8 cellular contexts compared by ENCODE assay signal in genomic region chr17:7929158-7930029, GRCh38. TPM values are rescaled to one million over a fixed set of nuclear protein-coding genes. Genes with fewer than 3 reads are reported as not detected.
DNase-seq lines count a peak whose midpoint lies in the region; ATAC-seq, FAIRE-seq and TF ChIP-seq lines count a peak whose summit lies in the region.

KCNAB3 (minus strand) TSS chr17:7929856; CDS start chr17:7929435, 421 bp downstream.

- H3K4me3 ChIP-seq in SK-N-MC (peak within 1 kb of the TSS; percentile 81), mammary epithelial cell (replicated peaks in 1 of 3; ENCODE audit: insufficient read depth in 1 of 3, low read depth in 2 of 3, low read length in 3 of 3) (peak within 1 kb of the TSS in 2 of 3 experiments; percentile 9 to 18), keratinocyte (ENCODE audit: control insufficient read depth in 2 of 3, extremely low read depth in 1 of 3, insufficient read depth in 2 of 3, low read depth in 1 of 3, low read length in 3 of 3) (peak within 1 kb of the TSS in 1 of 3 experiments; percentile 34)

- CTCF ChIA-PET in GM10248 (lab: Yijun Ruan, JAX) (interaction anchor here (1.2 to 10.4 kb wide), 3 partner anchors 10 to 112 kb away, joined by 5 to 107 read pairs (median 77); partner anchors contain the start of gene RNF227), mammary epithelial cell (lab: Charles Lee; ENCODE audit: low non-redundant PET) (no interaction called here)

- H3K9me3 Mint-ChIP-seq in stimulated activated memory B cell treated with anti-CD40 and anti-IgM and Interleukin-4, amounts not matched to agents 10 μg/mL and 1 μg/mL and 100 μg/mL, for 72 hours = no peaks in the 10 kb centered on the region

- peaks cover 16% of the 10 kb centered on the region for H3K4me1 ChIP-seq in mammary epithelial cell (ENCODE audit: insufficient read depth, low read length)
- H3K4me1 ChIP-seq in keratinocyte (ENCODE audit: control insufficient read depth, extremely low read depth, insufficient read depth, low read length) = peaks cover 18% of the 10 kb centered on the region

- H3K27me3 ChIP-seq in mammary epithelial cell (ENCODE audit: insufficient read depth, low read length) (no peaks in the 10 kb centered on the region), keratinocyte (ENCODE audit: control insufficient read depth, extremely low read depth, insufficient read depth, low read length) (no peaks in the 10 kb centered on the region)

- no peaks in the 10 kb centered on the region for H3K27me3 Mint-ChIP-seq in stimulated activated memory B cell treated with anti-CD40 and anti-IgM and Interleukin-4, amounts not matched to agents 10 μg/mL and 1 μg/mL and 100 μg/mL, for 72 hours

- peaks cover 35% of the 10 kb centered on the region for H3K4me1 Mint-ChIP-seq in stimulated activated memory B cell treated with anti-CD40 and anti-IgM and Interleukin-4, amounts not matched to agents 10 μg/mL and 1 μg/mL and 100 μg/mL, for 72 hours

- in situ Hi-C loops in mammary epithelial cell (cut with MboI; ENCODE audit: low sequenced_read_pairs in 2 of 2) = loop anchor here in 1 of 2 donors (10.0 kb wide), 1 partner anchor 115 kb away; no protein-coding TSS in a partner anchor

- no peaks in the 10 kb centered on the region for H3K9me3 ChIP-seq in SK-N-MC (ENCODE audit: low read depth, low read length)
- H3K9me3 ChIP-seq in mammary epithelial cell (replicated peaks; ENCODE audit: insufficient read depth, low read length) = no peaks in the 10 kb centered on the region
- no peaks in the 10 kb centered on the region for H3K9me3 ChIP-seq in keratinocyte (ENCODE audit: control insufficient read depth, low read depth, low read length)

- peak within 1 kb of the TSS; percentile 70 for H3K4me2 ChIP-seq in mammary epithelial cell (ENCODE audit: insufficient read depth, low read depth, low read length)
- H3K4me2 ChIP-seq in keratinocyte (ENCODE audit: control insufficient read depth, extremely low read depth, insufficient read depth, low read depth, low read length) = peak within 1 kb of the TSS; percentile 88

- dilution Hi-C loops in mammary epithelial cell (cut with HindIII; ENCODE audit: low sequenced_read_pairs) (loop anchor here (10.0 kb wide), 1 partner anchor 305 kb away; no protein-coding TSS in a partner anchor), keratinocyte (cut with MboI; ENCODE audit: extremely low pct_ligation_motif_present, low sequenced_read_pairs) (no loop called here)

- H3K36me3 Mint-ChIP-seq in stimulated activated memory B cell treated with anti-CD40 and anti-IgM and Interleukin-4, amounts not matched to agents 10 μg/mL and 1 μg/mL and 100 μg/mL, for 72 hours = peaks cover 13% of the 10 kb centered on the region

- H3K36me3 ChIP-seq in SK-N-MC (ENCODE audit: insufficient read depth, low read length) (peaks cover under 1% of the 10 kb centered on the region), mammary epithelial cell (ENCODE audit: insufficient read depth, low read length) (no peaks in the 10 kb centered on the region), keratinocyte (ENCODE audit: control insufficient read depth in 2 of 2, extremely low read depth in 1 of 2, insufficient read depth in 2 of 2, low read length in 2 of 2) (peaks cover 4 to 9% of the 10 kb centered on the region in 2 experiments)

- no peak for FAIRE-seq in keratinocyte (lab: Jason Lieb, UNC)

- intact Hi-C loops in mammary epithelial cell (cut with micrococcal nuclease) = no loop called here

- H3K9ac ChIP-seq in SK-N-MC (ENCODE audit: insufficient read length) (peak within 1 kb of the TSS; percentile 76), mammary epithelial cell (ENCODE audit: insufficient read depth, low read length) (no peak within 1 kb of the TSS), keratinocyte (ENCODE audit: control insufficient read depth, extremely low read depth, insufficient read depth, low read length) (peak within 1 kb of the TSS; percentile 33)

- H4K20me1 ChIP-seq in mammary epithelial cell (ENCODE audit: insufficient read depth, low read length) (no peaks in the 10 kb centered on the region), keratinocyte (ENCODE audit: control insufficient read depth, extremely low read depth, insufficient read depth, low read length) (no peaks in the 10 kb centered on the region)

- peaks cover 42% of the 10 kb centered on the region for H3K79me2 ChIP-seq in mammary epithelial cell (ENCODE audit: insufficient read depth, low read length)
- H3K79me2 ChIP-seq in keratinocyte (ENCODE audit: control insufficient read depth, insufficient read depth, low read length) = peaks cover 32% of the 10 kb centered on the region

- H2AFZ ChIP-seq in mammary epithelial cell (ENCODE audit: low read depth, low read length) (peak within 1 kb of the TSS; percentile 16), keratinocyte (ENCODE audit: control insufficient read depth, low read length) (no peak within 1 kb of the TSS)

- TF ChIP-seq CTCF in GM10248 (IDR thresholded peaks at IDR 0.05; ENCODE audit: control extremely low read depth, extremely low read depth, low read depth, missing control alignments) = no peak
- no peak for TF ChIP-seq CTCF in mammary epithelial cell (conservative IDR thresholded peaks at IDR 0.05 in 1 of 2, IDR thresholded peaks at IDR 0.05 in 1 of 2; ENCODE audit: extremely low read depth in 1 of 2, insufficient read depth in 1 of 2, low read depth in 1 of 2, low read length in 2 of 2)
- no peak for TF ChIP-seq CTCF in keratinocyte (optimal IDR thresholded peaks at IDR 0.05 in 1 of 3, IDR thresholded peaks at IDR 0.05 in 1 of 3, conservative IDR thresholded peaks at IDR 0.05 in 1 of 3; ENCODE audit: extremely low read depth in 1 of 3, insufficient read depth in 2 of 3, low read length in 3 of 3)

- H3K27ac ChIP-seq in SK-N-MC (no peak within 1 kb of the TSS), mammary epithelial cell (ENCODE audit: insufficient read depth, low read depth, low read length) (no peak within 1 kb of the TSS), keratinocyte (ENCODE audit: control insufficient read depth, insufficient read depth, low read length) (no peak within 1 kb of the TSS)

- ATAC-seq in stimulated activated memory B cell treated with anti-CD40 and anti-IgM and Interleukin-4, amounts not matched to agents 10 μg/mL and 1 μg/mL and 100 μg/mL, for 72 hours = no peak
- ATAC-seq in HG03097 (IDR thresholded peaks at IDR 0.05; ENCODE audit: low FRiP score, unreplicated experiment) = no peak
- ATAC-seq in GM21360 (IDR thresholded peaks at IDR 0.05; ENCODE audit: unreplicated experiment) = no peak
- no peak for ATAC-seq in GM19324 (IDR thresholded peaks at IDR 0.05; ENCODE audit: low FRiP score, unreplicated experiment)

- BruUV-seq in mammary epithelial cell (replicated peaks; lab: Mats Ljungman, UMichigan) = no TSS peak

- peak within 1 kb of the TSS; percentile 83 for H3K27ac Mint-ChIP-seq in stimulated activated memory B cell treated with anti-CD40 and anti-IgM and Interleukin-4, amounts not matched to agents 10 μg/mL and 1 μg/mL and 100 μg/mL, for 72 hours

- WGBS in mammary epithelial cell (ENCODE audit: low coverage, missing lambda C conversion rate) = 20% methylated on average over 13 of the region's 67 CpGs

- DNase-seq in GM10248 (ENCODE audit: extremely low spot score) = peak; percentile 76
- no peak for DNase-seq in SK-N-MC (ENCODE audit: low read depth, low spot score)
- DNase-seq in mammary epithelial cell = peak; percentile 22
- DNase-seq in keratinocyte (ENCODE audit: low read depth, low spot score) = no peak

- POLR2A ChIA-PET in GM10248 (lab: Yijun Ruan, JAX) = interaction anchor here (0.5 kb wide), 1 partner anchor 17 kb away, joined by 4 read pairs; no protein-coding TSS in a partner anchor

- peak within 1 kb of the TSS; percentile 88 for H3K4me3 Mint-ChIP-seq in stimulated activated memory B cell treated with anti-CD40 and anti-IgM and Interleukin-4, amounts not matched to agents 10 μg/mL and 1 μg/mL and 100 μg/mL, for 72 hours

- peaks cover 4% of the 10 kb centered on the region for H3K9me1 ChIP-seq in keratinocyte (ENCODE audit: control insufficient read depth, extremely low read depth, insufficient read depth, low read length)

RNA-seq across cellular contexts. Expression of gene KCNAB3, which starts in this region (rescaled TPM):
- 1 to 10 TPM in 1 of 2 donors, under 1 TPM in 1; 0.33 to 1.7 TPM for total RNA-seq in mammary epithelial cell
- 0.52 TPM for polyA plus RNA-seq in mammary epithelial cell
- polyA minus RNA-seq in mammary epithelial cell = not detected
- 2.0 to 2.5 TPM (median 2.2 TPM) in 3 replicates for polyA plus RNA-seq in keratinocyte
- polyA plus RNA-seq in keratinocyte (2011; ENCODE audit: low read depth) = 1.1 TPM
- 0.13 and 0.27 TPM in 2 replicates for polyA plus RNA-seq in keratinocyte (2011; cell fraction: cytosol; rRNA removed)
- polyA plus RNA-seq in keratinocyte (2011; cell fraction: nucleus; rRNA removed) = 17.3 and 18.3 TPM in 2 replicates
- 1.2 and 1.3 TPM in 2 replicates for polyA plus RNA-seq in keratinocyte (2012; ENCODE audit: low replicate concordance)
- 0.66 to 1.9 TPM (median 0.99 TPM) in 3 replicates for polyA minus RNA-seq in keratinocyte
- not detected for polyA minus RNA-seq in keratinocyte (2011; cell fraction: cytosol; rRNA and poly(A)+ RNA removed)
- polyA minus RNA-seq in keratinocyte (2011; cell fraction: nucleus; rRNA and poly(A)+ RNA removed) = 2.2 and 2.8 TPM in 2 replicates

Comparison
In these comparisons a context has a peak if more than half of its experiments do, and no peak if none do; other contexts are left out.
1. DNase-seq: peak in GM10248 (single experiment) and mammary epithelial cell (single experiment); none in SK-N-MC (single experiment) and keratinocyte (single experiment).